In the genomic region with DNA sequence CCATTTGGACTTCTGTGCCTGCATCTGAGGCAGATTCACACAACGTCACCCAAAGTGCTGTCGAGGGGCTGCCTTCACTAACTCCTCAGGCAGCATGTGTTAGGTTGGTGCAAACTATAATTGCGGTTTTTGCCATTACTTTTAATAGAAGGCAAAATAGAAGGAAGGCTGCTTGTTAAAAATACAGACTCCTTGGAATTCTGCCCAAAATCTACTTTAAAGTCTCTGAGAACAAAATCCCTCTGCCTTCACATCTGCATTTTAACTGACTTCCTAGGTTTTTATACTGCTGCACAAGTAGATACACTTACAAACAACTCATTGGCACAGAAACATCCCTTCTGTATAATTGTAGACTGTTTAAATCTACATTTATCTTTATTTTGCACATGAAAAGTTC, we compare ENCODE assay signal across 16 cellular contexts. TPM values are rescaled to one million over a fixed set of nuclear protein-coding genes. Genes with fewer than 3 reads are reported as not detected.
DNase-seq lines count a peak whose midpoint lies in the region; ATAC-seq and TF ChIP-seq lines count a peak whose summit lies in the region.
"Had no signal": no experiment of that assay in that cellular context is flagged by ENCODE, and none has a peak within 500 bp of the region (broad histone marks: within the 10 kb centered on the region; RNA-seq: fewer than 3 reads in every experiment).

No MANE protein-coding gene starts in this region.

- no peaks in the 10 kb centered on the region for H3K36me3 Mint-ChIP-seq in progenitor cell of endocrine pancreas (ENCODE audit: insufficient read depth)
- H3K36me3 Mint-ChIP-seq in T-helper 2 cell treated with Interferon-gamma antibody and Interleukin-4, amounts not matched to agents 5 μg/mL and 100 μg/mL, for 36 hours (ENCODE audit: low read depth) = peaks cover 3% of the 10 kb centered on the region
- H3K36me3 Mint-ChIP-seq in activated T-cell treated with anti-CD3 and anti-CD28 coated beads, Interleukin-2, amount 50 U/mL, for 4 hours (ENCODE audit: insufficient read depth) = peaks cover 71% of the 10 kb centered on the region
- H3K36me3 Mint-ChIP-seq in activated CD8-positive, alpha-beta memory T cell treated with anti-CD3 and anti-CD28 coated beads, Interleukin-2, amount 10 ng/mL, durations not matched to agents 7 days and 5 days = peaks cover under 1% of the 10 kb centered on the region
- H3K36me3 Mint-ChIP-seq: CD8-positive, alpha-beta T cell had no signal

- no peaks in the 10 kb centered on the region for H3K9me3 Mint-ChIP-seq in progenitor cell of endocrine pancreas (ENCODE audit: low read depth)
- H3K9me3 Mint-ChIP-seq in T-helper 2 cell treated with Interferon-gamma antibody and Interleukin-4, amounts not matched to agents 5 μg/mL and 100 μg/mL, for 36 hours = no peaks in the 10 kb centered on the region
- no peaks in the 10 kb centered on the region for H3K9me3 Mint-ChIP-seq in activated T-cell treated with anti-CD3 and anti-CD28 coated beads, Interleukin-2, amount 50 U/mL, for 4 hours
- H3K9me3 Mint-ChIP-seq in activated CD8-positive, alpha-beta memory T cell treated with anti-CD3 and anti-CD28 coated beads, Interleukin-2, amount 10 ng/mL, durations not matched to agents 7 days and 5 days (ENCODE audit: low read depth) = no peaks in the 10 kb centered on the region
- H3K9me3 Mint-ChIP-seq: CD14-positive monocyte; CD8-positive, alpha-beta T cell had no signal

- in situ Hi-C loops in GM23248 (cut with MboI) = no loop called here

- H3K4me2 ChIP-seq in GM23248 (ENCODE audit: unreplicated experiment) = no peak overlapping the region
- H3K4me2 ChIP-seq: A549 had no signal

- no peaks in the 10 kb centered on the region for H3K79me2 ChIP-seq in GM23248 (ENCODE audit: insufficient read depth)

- H3K9me2 ChIP-seq in GM23248 (ENCODE audit: insufficient read depth) = no peaks in the 10 kb centered on the region

- no peak overlapping the region for H3K27ac ChIP-seq in GM23248
- peak overlapping the region; percentile 94 for H3K27ac ChIP-seq in VCaP
- peak overlapping the region; percentile 57 for H3K27ac ChIP-seq in vagina
- H3K27ac ChIP-seq: A549 had no signal

- no peak overlapping the region for H2AFZ ChIP-seq in GM23248

- H3K36me3 ChIP-seq in GM23248 (ENCODE audit: low read depth) (no peaks in the 10 kb centered on the region), vagina (no peaks in the 10 kb centered on the region)

- H3F3A ChIP-seq in GM23248 (ENCODE audit: insufficient read depth) = no peaks in the 10 kb centered on the region

- H4K20me1 ChIP-seq in GM23248 (ENCODE audit: insufficient read depth) = no peaks in the 10 kb centered on the region

- H3K27ac Mint-ChIP-seq in progenitor cell of endocrine pancreas = peak overlapping the region; percentile 31
- no peak overlapping the region for H3K27ac Mint-ChIP-seq in T-helper 2 cell treated with Interferon-gamma antibody and Interleukin-4, amounts not matched to agents 5 μg/mL and 100 μg/mL, for 36 hours
- H3K27ac Mint-ChIP-seq in activated CD8-positive, alpha-beta memory T cell treated with anti-CD3 and anti-CD28 coated beads, Interleukin-2, amount 10 ng/mL, durations not matched to agents 7 days and 5 days = no peak overlapping the region
- H3K27ac Mint-ChIP-seq: CD14-positive monocyte; CD8-positive, alpha-beta T cell had no signal

- no peak overlapping the region for H3K4me3 ChIP-seq in GM23248
- H3K4me3 ChIP-seq in vagina = no peak overlapping the region
- H3K4me3 ChIP-seq: A549 had no signal

- no peak overlapping the region for H3K4me3 Mint-ChIP-seq in progenitor cell of endocrine pancreas (ENCODE audit: low read depth)
- no peak overlapping the region for H3K4me3 Mint-ChIP-seq in T-helper 2 cell treated with Interferon-gamma antibody and Interleukin-4, amounts not matched to agents 5 μg/mL and 100 μg/mL, for 36 hours
- no peak overlapping the region for H3K4me3 Mint-ChIP-seq in activated T-cell treated with anti-CD3 and anti-CD28 coated beads, Interleukin-2, amount 50 U/mL, for 4 hours
- H3K4me3 Mint-ChIP-seq in activated CD8-positive, alpha-beta memory T cell treated with anti-CD3 and anti-CD28 coated beads, Interleukin-2, amount 10 ng/mL, durations not matched to agents 7 days and 5 days = no peak overlapping the region
- H3K4me3 Mint-ChIP-seq: CD14-positive monocyte; CD8-positive, alpha-beta T cell had no signal

- H3K27me3 Mint-ChIP-seq in progenitor cell of endocrine pancreas = no peaks in the 10 kb centered on the region
- H3K27me3 Mint-ChIP-seq in T-helper 2 cell treated with Interferon-gamma antibody and Interleukin-4, amounts not matched to agents 5 μg/mL and 100 μg/mL, for 36 hours (ENCODE audit: low read depth) = no peaks in the 10 kb centered on the region
- no peaks in the 10 kb centered on the region for H3K27me3 Mint-ChIP-seq in activated T-cell treated with anti-CD3 and anti-CD28 coated beads, Interleukin-2, amount 50 U/mL, for 4 hours (ENCODE audit: low read depth)
- H3K27me3 Mint-ChIP-seq in activated CD8-positive, alpha-beta memory T cell treated with anti-CD3 and anti-CD28 coated beads, Interleukin-2, amount 10 ng/mL, durations not matched to agents 7 days and 5 days = no peaks in the 10 kb centered on the region

- H3K9me3 ChIP-seq in GM23248 (ENCODE audit: low read depth) (no peaks in the 10 kb centered on the region), vagina (no peaks in the 10 kb centered on the region)
- H3K9me3 ChIP-seq: A549 had no signal

- 73 to 76% methylated on average over 3 of the region's 3 CpGs for WGBS in GM23248 (ENCODE audit: low coverage in 1 of 2, low lambda C conversion rate in 2 of 2, missing lambda C conversion rate in 2 of 2), 2 experiments

- no peak for TF ChIP-seq POLR2A in vagina (IDR thresholded peaks at IDR 0.05)

- peak; percentile 11 for DNase-seq in GM23248
- DNase-seq in progenitor cell of endocrine pancreas (ENCODE audit: low spot score, unreplicated experiment) = no peak
- DNase-seq in vagina (ENCODE audit: extremely low spot score in 2 of 2) = no peak
- no peak for DNase-seq in T-helper 2 cell treated with Interferon-gamma antibody and Interleukin-4, amounts not matched to agents 5 μg/mL and 100 μg/mL, for 36 hours (ENCODE audit: low spot score)
- no peak for DNase-seq in activated T-cell treated with anti-CD3 and anti-CD28 coated beads, Interleukin-2, amount 50 U/mL, for 4 hours
- no peak for DNase-seq in activated CD8-positive, alpha-beta memory T cell treated with anti-CD3 and anti-CD28 coated beads, Interleukin-2, amount 10 ng/mL, durations not matched to agents 7 days and 5 days
- DNase-seq: CD8-positive, alpha-beta T cell; COR-L47; DMS53; GF-D8 had no signal

- intact Hi-C loops in vagina (cut with DNase I) = no loop called here

- CTCF ChIA-PET in activated CD8-positive, alpha-beta memory T cell treated with anti-CD3 and anti-CD28 coated beads, Interleukin-2, amount 10 ng/mL, durations not matched to agents 7 days and 5 days (lab: Charles Lee) = no interaction called here

- ATAC-seq in activated T-cell treated with anti-CD3 and anti-CD28 coated beads, Interleukin-2, amount 50 U/mL, for 4 hours = no peak
- ATAC-seq in activated CD8-positive, alpha-beta memory T cell treated with anti-CD3 and anti-CD28 coated beads, Interleukin-2, amount 10 ng/mL, durations not matched to agents 7 days and 5 days = no peak
- ATAC-seq: CD8-positive, alpha-beta T cell; HCT116; HepG2 had no signal

- H3K27me3 ChIP-seq in GM23248 (replicated peaks; ENCODE audit: insufficient read depth) (no peaks in the 10 kb centered on the region), vagina (no peaks in the 10 kb centered on the region)

- peaks cover 38% of the 10 kb centered on the region for H3K4me1 Mint-ChIP-seq in progenitor cell of endocrine pancreas (ENCODE audit: low read depth)
- H3K4me1 Mint-ChIP-seq in T-helper 2 cell treated with Interferon-gamma antibody and Interleukin-4, amounts not matched to agents 5 μg/mL and 100 μg/mL, for 36 hours (ENCODE audit: low read depth) = peaks cover 16% of the 10 kb centered on the region
- H3K4me1 Mint-ChIP-seq in activated T-cell treated with anti-CD3 and anti-CD28 coated beads, Interleukin-2, amount 50 U/mL, for 4 hours (ENCODE audit: low read depth) = peaks cover 5% of the 10 kb centered on the region
- H3K4me1 Mint-ChIP-seq in activated CD8-positive, alpha-beta memory T cell treated with anti-CD3 and anti-CD28 coated beads, Interleukin-2, amount 10 ng/mL, durations not matched to agents 7 days and 5 days = peaks cover 12% of the 10 kb centered on the region

- no peaks in the 10 kb centered on the region for H3K4me1 ChIP-seq in GM23248 (ENCODE audit: insufficient read depth)
- no peaks in the 10 kb centered on the region for H3K4me1 ChIP-seq in vagina

- TF ChIP-seq CTCF in VCaP (conservative IDR thresholded peaks at IDR 0.05) (no peak), progenitor cell of endocrine pancreas (IDR thresholded peaks at IDR 0.05; ENCODE audit: unreplicated experiment) (no peak), vagina (IDR thresholded peaks at IDR 0.05) (no peak)

- H3K9ac ChIP-seq in GM23248 = no peak overlapping the region

RNA-seq across cellular contexts. Expression of gene SLC19A2, which starts 41.3 kb away (rescaled TPM):
- total RNA-seq in GM23248 (2014; rRNA removed; shearing (Covaris generic)) = 7.1 and 7.6 TPM in 2 replicates
- 2.1 and 2.6 TPM in 2 replicates for polyA plus RNA-seq in GM23248 (2016; fragmentation: Nextera tagmentation; extraction: Ambion mirVana)
- total RNA-seq in progenitor cell of endocrine pancreas (18.1 and 19.5 TPM in 2 replicates), vagina (21.1 TPM)
- 10 to 100 TPM in 2 of 3 donors, 1 to 10 TPM in 1; 9.1 to 13.5 (median 12.0) TPM for total RNA-seq in activated T-cell treated with anti-CD3 and anti-CD28 coated beads, Interleukin-2, amount 50 U/mL, for 4 hours
- 1 to 10 TPM; 5.0 to 7.8 TPM for total RNA-seq in activated CD8-positive, alpha-beta memory T cell treated with anti-CD3 and anti-CD28 coated beads, Interleukin-2, amount 10 ng/mL, durations not matched to agents 7 days and 5 days

RNA-seq across cellular contexts. Expression of gene F5, which starts 59.3 kb away (rescaled TPM):
- not detected in 2 replicates for total RNA-seq in GM23248 (2014; rRNA removed; shearing (Covaris generic))
- not detected in 2 replicates for polyA plus RNA-seq in GM23248 (2016; fragmentation: Nextera tagmentation; extraction: Ambion mirVana)
- total RNA-seq in progenitor cell of endocrine pancreas = 1.7 and 2.9 TPM in 2 replicates
- total RNA-seq in vagina = 3.9 TPM
- total RNA-seq in activated T-cell treated with anti-CD3 and anti-CD28 coated beads, Interleukin-2, amount 50 U/mL, for 4 hours = 100 to 1,000 TPM in 2 of 3 donors, 10 to 100 TPM in 1; 69.1 to 151 (median 149) TPM
- total RNA-seq in activated CD8-positive, alpha-beta memory T cell treated with anti-CD3 and anti-CD28 coated beads, Interleukin-2, amount 10 ng/mL, durations not matched to agents 7 days and 5 days = 10 to 100 TPM in 1 of 2 experiments, 1 to 10 TPM in 1; 3.1 to 14.0 TPM
- polyA plus RNA-seq: BJ had no signal

Comparison
In these comparisons a context has a peak if more than half of its experiments do, and no peak if none do; other contexts are left out.
1. RNA of gene F5, which starts 59.3 kb away (total RNA-seq): 69.1 to 151 TPM in activated T-cell treated with anti-CD3 and anti-CD28 coated beads, Interleukin-2, amount 50 U/mL, for 4 hours; 3.1 to 14.0 TPM in activated CD8-positive, alpha-beta memory T cell treated with anti-CD3 and anti-CD28 coated beads, Interleukin-2, amount 10 ng/mL, durations not matched to agents 7 days and 5 days, 3.9 TPM in vagina (single experiment), 1.7 to 2.9 TPM in progenitor cell of endocrine pancreas and not detected in GM23248; every median in the first group is over 4 times any median in the second.